Comparison of ENCODE assay signal across 16 cellular contexts in the genomic region with DNA sequence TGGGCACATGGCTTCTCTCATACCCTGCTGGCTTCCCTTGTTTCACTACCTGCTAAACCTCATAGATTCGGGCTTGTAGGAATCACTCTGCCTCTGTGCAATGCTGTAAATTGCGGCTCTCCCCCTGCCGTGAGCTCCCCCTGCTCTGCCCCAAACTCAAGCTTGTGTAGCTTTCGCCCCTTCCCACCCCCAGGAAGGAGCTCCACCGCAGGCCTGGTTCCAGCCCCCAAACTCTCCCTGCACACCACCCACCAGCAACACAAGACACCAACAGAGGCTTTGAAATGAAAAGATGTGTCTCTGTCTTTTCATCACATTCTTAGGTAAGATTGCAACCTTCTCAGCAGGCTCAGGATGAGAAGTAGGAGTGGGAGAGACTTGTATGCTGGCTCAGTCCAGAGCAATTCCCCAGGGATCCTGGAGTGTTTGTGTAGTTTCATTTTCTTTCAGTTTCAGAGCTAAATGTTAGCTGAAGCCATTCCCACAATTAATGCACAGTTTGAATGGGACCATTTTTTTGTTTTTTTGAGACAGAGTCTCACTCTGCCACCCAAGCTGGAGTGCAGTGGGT. TPM values are rescaled to one million over a fixed set of nuclear protein-coding genes. Genes with fewer than 3 reads are reported as not detected.
DNase-seq lines count a peak whose midpoint lies in the region; ATAC-seq and TF ChIP-seq lines count a peak whose summit lies in the region.
"Had no signal": no experiment of that assay in that cellular context is flagged by ENCODE, and none has a peak within 500 bp of the region (broad histone marks: within the 10 kb centered on the region; RNA-seq: fewer than 3 reads in every experiment).

No MANE protein-coding gene starts in this region.

- H3K4me3 Mint-ChIP-seq in H9 (no peak overlapping the region), brain (no peak overlapping the region)
- H3K4me3 Mint-ChIP-seq: activated T-helper 17 cell treated with anti-CD3 and anti-CD28 coated beads, Interleukin-2, amount 50 U/mL, for 72 hours had no signal

- no peak overlapping the region for H3K56ac ChIP-seq in H9 (ENCODE audit: insufficient read length, low read depth, low read length)

- BruUV-seq in mammary epithelial cell (replicated peaks; lab: Mats Ljungman, UMichigan): no TSS peak

- no peak overlapping the region for H3K18ac ChIP-seq in H9 (ENCODE audit: insufficient read length, low read depth, low read length)

- in situ Hi-C loops in mammary epithelial cell (cut with MboI; ENCODE audit: low sequenced_read_pairs in 2 of 2): no loop called here

- ATAC-seq in GM21528 (IDR thresholded peaks at IDR 0.05; ENCODE audit: low FRiP score, unreplicated experiment): no peak
- ATAC-seq: activated T-helper 17 cell treated with anti-CD3 and anti-CD28 coated beads, Interleukin-2, amount 50 U/mL, for 72 hours had no signal

- H2BK120ac ChIP-seq in H9 (ENCODE audit: low read depth, low read length, poor library complexity, severe bottlenecking): no peak overlapping the region

- no peak overlapping the region for H3K9ac ChIP-seq in H9 (ENCODE audit: extremely low read depth, insufficient read length, low read length)
- no peak overlapping the region for H3K9ac ChIP-seq in mammary epithelial cell (ENCODE audit: insufficient read depth, low read length)

- no peak overlapping the region for H3K4me3 ChIP-seq in AG10803 (ENCODE audit: low read length)
- H3K4me3 ChIP-seq in mammary epithelial cell (replicated peaks in 1 of 3; ENCODE audit: insufficient read depth in 1 of 3, low read depth in 2 of 3, low read length in 3 of 3): no peak overlapping the region

- no peak overlapping the region for H4K8ac ChIP-seq in H9 (replicated peaks; ENCODE audit: insufficient read length, low read depth, low read length)

- intact Hi-C loops in mammary epithelial cell (cut with micrococcal nuclease): no loop called here

- TF ChIP-seq CTCF in AG10803 (conservative IDR thresholded peaks at IDR 0.05; ENCODE audit: low read length) (no peak), H9 (conservative IDR thresholded peaks at IDR 0.05) (no peak), brain (conservative IDR thresholded peaks at IDR 0.05) (no peak), mammary epithelial cell (conservative IDR thresholded peaks at IDR 0.05 in 1 of 2, IDR thresholded peaks at IDR 0.05 in 1 of 2; ENCODE audit: extremely low read depth in 1 of 2, insufficient read depth in 1 of 2, low read depth in 1 of 2, low read length in 2 of 2) (no peak)

- no peaks in the 10 kb centered on the region for H3K36me3 ChIP-seq in mammary epithelial cell (ENCODE audit: insufficient read depth, low read length)

- H2AFZ ChIP-seq in H9 (ENCODE audit: low read length) (no peak overlapping the region), mammary epithelial cell (ENCODE audit: low read depth, low read length) (no peak overlapping the region)

- H3K4me2 ChIP-seq in H9 (ENCODE audit: insufficient read depth, insufficient read length, low read length) (no peak overlapping the region), mammary epithelial cell (ENCODE audit: insufficient read depth, low read depth, low read length) (no peak overlapping the region)

- H3K9me3 ChIP-seq in H9 (ENCODE audit: control insufficient read depth, low read depth, low read length) (no peaks in the 10 kb centered on the region), mammary epithelial cell (replicated peaks; ENCODE audit: insufficient read depth, low read length) (no peaks in the 10 kb centered on the region)

- H2BK15ac ChIP-seq in H9 (ENCODE audit: low read depth, low read length): no peak overlapping the region

- H3K27me3 Mint-ChIP-seq in H9 (ENCODE audit: low read depth): peaks cover 6% of the 10 kb centered on the region
- H3K27me3 Mint-ChIP-seq in brain: peaks cover 10% of the 10 kb centered on the region
- H3K27me3 Mint-ChIP-seq: activated T-helper 17 cell treated with anti-CD3 and anti-CD28 coated beads, Interleukin-2, amount 50 U/mL, for 72 hours had no signal

- no peak overlapping the region for H2BK20ac ChIP-seq in H9 (ENCODE audit: low read depth, low read length, poor library complexity, severe bottlenecking)

- H3K4me1 Mint-ChIP-seq in H9 (peaks cover 5 to 18% of the 10 kb centered on the region in 2 experiments), brain (peaks cover 9% of the 10 kb centered on the region)

- CTCF ChIA-PET in mammary epithelial cell (lab: Charles Lee; ENCODE audit: low non-redundant PET): no interaction called here

- H3K79me1 ChIP-seq in H9 (ENCODE audit: insufficient read depth, low read depth, low read length, poor library complexity, severe bottlenecking): no peaks in the 10 kb centered on the region

- H2BK12ac ChIP-seq in H9 (ENCODE audit: insufficient read length, low read depth, low read length): no peak overlapping the region

- no peak overlapping the region for H4K91ac ChIP-seq in H9 (ENCODE audit: insufficient read length, low read depth, low read length)

- H3K27ac ChIP-seq in H9 (ENCODE audit: insufficient read length, low read depth, low read length) (no peak overlapping the region), mammary epithelial cell (ENCODE audit: insufficient read depth, low read depth, low read length) (no peak overlapping the region)
- H3K27ac ChIP-seq: C4-2B had no signal

- no peak overlapping the region for H3T11ph ChIP-seq in H9 (ENCODE audit: low read length)

- no peak overlapping the region for H2BK5ac ChIP-seq in H9 (ENCODE audit: insufficient read length, low read length)

- no peak overlapping the region for H4K5ac ChIP-seq in H9 (ENCODE audit: insufficient read length, low read depth, low read length)

- H3K4me1 ChIP-seq in H9 (ENCODE audit: insufficient read depth, low read length): 0 out of 2 replicates have a peak, but pooled peaks cover 2% of the 10 kb centered on the region
- H3K4me1 ChIP-seq in mammary epithelial cell (ENCODE audit: insufficient read depth, low read length): peaks cover 7% of the 10 kb centered on the region

- H3K27me3 ChIP-seq in H9 (ENCODE audit: insufficient read depth, low read length) (no peaks in the 10 kb centered on the region), mammary epithelial cell (ENCODE audit: insufficient read depth, low read length) (no peaks in the 10 kb centered on the region)

- H3K9me3 Mint-ChIP-seq in H9 (peaks cover 2 to 5% of the 10 kb centered on the region in 2 experiments; a peak in 2 of 5 replicates), brain (peaks cover 0 to 3% (median 0%) of the 10 kb centered on the region in 5 experiments)
- H3K9me3 Mint-ChIP-seq: activated T-helper 17 cell treated with anti-CD3 and anti-CD28 coated beads, Interleukin-2, amount 50 U/mL, for 72 hours had no signal

- H3K36me3 Mint-ChIP-seq in H9 (ENCODE audit: insufficient read depth in 1 of 3, low read depth in 3 of 3): no peaks in the 10 kb centered on the region
- no peaks in the 10 kb centered on the region for H3K36me3 Mint-ChIP-seq in brain

- H2AK5ac ChIP-seq in H9 (ENCODE audit: insufficient read length, low read length): no peak overlapping the region

- H3K27ac Mint-ChIP-seq in H9 (peak overlapping the region in 2 of 3 experiments; percentile 46 to 76; a peak in 2 of 7 replicates), brain (peak overlapping the region in 3 of 5 experiments; percentile 6 to 95 (median 65))
- H3K27ac Mint-ChIP-seq: progenitor cell of endocrine pancreas had no signal

- H3K14ac ChIP-seq in H9 (ENCODE audit: insufficient read depth, low read length): no peak overlapping the region

- H3K23me2 ChIP-seq in H9 (ENCODE audit: insufficient read length, low read depth, low read length, poor library complexity, severe bottlenecking): no peaks in the 10 kb centered on the region

- H3K4ac ChIP-seq in H9 (ENCODE audit: low read depth, low read length): no peak overlapping the region

- dilution Hi-C loops in mammary epithelial cell (cut with HindIII; ENCODE audit: low sequenced_read_pairs): loop anchor here (5.0 kb wide), 2 partner anchors 46 to 71 kb away; no protein-coding TSS in a partner anchor

- DNase-seq in AG10803 (ENCODE audit: low read depth): peak; percentile 49
- no peak for DNase-seq in H9
- DNase-seq in myocyte (ENCODE audit: low read depth): peak; percentile 50
- DNase-seq in mammary epithelial cell: no peak
- no peak for DNase-seq in stimulated activated CD4-positive, alpha-beta T cell treated with anti-CD3 and anti-CD28 coated beads, Interleukin-4, amount 100 ng/mL, for 4 hours
- no peak for DNase-seq in AML-193 (lab: John Stamatoyannopoulos, UW)
- DNase-seq: activated CD4-positive, alpha-beta T cell treated with anti-CD3 and anti-CD28 coated beads, Interleukin-2, amount 50 U/mL, for 4 hours; central memory CD4-positive, alpha-beta T cell; GF-D8; midbrain; NCI-H1092 had no signal

- H3K23ac ChIP-seq in H9 (ENCODE audit: insufficient read length, low read depth, low read length): no peak overlapping the region

- WGBS in H9 (ENCODE audit: extremely low coverage, insufficient read length, low lambda C conversion rate): no CpG with 5 or more reads among the region's 5 CpGs
- 100% methylated on average over 2 of the region's 5 CpGs for WGBS in mammary epithelial cell (ENCODE audit: low coverage, missing lambda C conversion rate)

- H3K79me2 ChIP-seq in H9 (ENCODE audit: insufficient read depth, low read length) (no peaks in the 10 kb centered on the region), mammary epithelial cell (ENCODE audit: insufficient read depth, low read length) (no peaks in the 10 kb centered on the region)

- H4K20me1 ChIP-seq in H9 (ENCODE audit: control insufficient read depth, insufficient read depth, insufficient read length) (no peaks in the 10 kb centered on the region), mammary epithelial cell (ENCODE audit: insufficient read depth, low read length) (no peaks in the 10 kb centered on the region)

RNA-seq across cellular contexts. Expression of a gene that starts 14.2 kb away (rescaled TPM):
- total RNA-seq in H9 (2021) (1.6 and 1.7 TPM in 2 replicates), myocyte (not detected in 2 replicates), mammary epithelial cell (10 to 100 TPM in 1 of 2 donors, 1 to 10 TPM in 1; 1.2 to 11.2 TPM)
- polyA plus RNA-seq in brain (ENCODE audit: insufficient read depth, low read depth, low replicate concordance) (23.2 TPM), mammary epithelial cell (5.9 TPM)
- not detected for polyA plus RNA-seq in myocyte (2012)
- polyA minus RNA-seq in mammary epithelial cell: 6.0 TPM
- total RNA-seq: activated T-helper 17 cell treated with anti-CD3 and anti-CD28 coated beads, Interleukin-2, amount 50 U/mL, for 72 hours had no signal

RNA-seq across cellular contexts. Expression of a gene that starts 18.1 kb away (rescaled TPM):
- total RNA-seq in H9 (2021) (not detected in 2 replicates), myocyte (not detected in 2 replicates), mammary epithelial cell (not detected)
- polyA plus RNA-seq in brain (ENCODE audit: insufficient read depth, low read depth, low replicate concordance) (not detected), mammary epithelial cell (not detected)
- not detected for polyA plus RNA-seq in myocyte (2012)
- polyA minus RNA-seq in mammary epithelial cell: not detected
- total RNA-seq: progenitor cell of endocrine pancreas had no signal

RNA-seq across cellular contexts. Expression of a gene that starts 27.9 kb away (rescaled TPM):
- total RNA-seq in H9 (2021): 0.09 TPM in 1 of 2 replicates, not detected in the other
- polyA plus RNA-seq in brain (ENCODE audit: insufficient read depth, low read depth, low replicate concordance): not detected
- not detected in 2 replicates for total RNA-seq in myocyte
- polyA plus RNA-seq in myocyte (2012): not detected
- under 1 TPM in 1 of 2 donors, not detected in 1; 0.17 TPM for total RNA-seq in mammary epithelial cell
- 0.02 TPM for polyA plus RNA-seq in mammary epithelial cell
- not detected for polyA minus RNA-seq in mammary epithelial cell
- total RNA-seq: progenitor cell of endocrine pancreas had no signal

Comparison
In these comparisons a context has a peak if more than half of its experiments do, and no peak if none do; other contexts are left out.
1. DNase-seq: peak in AG10803 (single experiment) and myocyte (single experiment); none in H9 (single experiment), mammary epithelial cell (single experiment), stimulated activated CD4-positive, alpha-beta T cell treated with anti-CD3 and anti-CD28 coated beads, Interleukin-4, amount 100 ng/mL, for 4 hours (0 of 2) and AML-193 (0 of 2).